ENCODE assay signal across 17 cellular contexts in the genomic region with DNA sequence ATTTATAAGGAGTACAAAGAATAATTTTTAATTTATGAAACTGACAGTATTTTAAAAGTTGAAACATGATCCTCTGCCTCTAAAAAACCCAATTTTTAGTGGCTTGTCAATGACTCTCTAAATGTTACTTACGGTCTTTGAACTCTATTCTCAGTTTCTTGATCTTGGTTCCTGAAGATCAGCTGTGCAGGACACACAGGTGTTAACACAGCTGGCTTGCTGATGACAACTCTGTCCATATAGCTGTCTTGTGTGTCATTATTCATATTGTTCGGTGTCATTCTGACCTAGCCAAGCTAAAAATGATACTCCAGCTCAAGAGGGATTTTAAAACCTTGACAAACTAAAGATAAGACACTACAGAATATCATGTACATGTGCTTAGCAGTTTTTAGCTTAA.
A peak's percentile ranks its signal among the peaks of the same experiment; 100 is the strongest.
DNase-seq lines count a peak whose midpoint lies in the region; ATAC-seq, FAIRE-seq and TF ChIP-seq lines count a peak whose summit lies in the region.
"Had no signal": no experiment of that assay in that cellular context is flagged by ENCODE, and none has a peak within 500 bp of the region (broad histone marks: within the 10 kb centered on the region; RNA-seq: fewer than 3 reads in every experiment).

No MANE protein-coding gene starts in this region.

- no TSS peak for BruUV-seq in GM12878 (replicated peaks; lab: Mats Ljungman, UMichigan)

- H2AFZ ChIP-seq in GM12878 (ENCODE audit: control insufficient read depth, low read depth, low read length), result no peak overlapping the region

- no peak for TF ChIP-seq POLR2A in GM12878 (IDR thresholded peaks at IDR 0.05; ENCODE audit: low read depth, low read length)

- RAD21 ChIA-PET in GM12878 (lab: Charles Lee; ENCODE audit: unreplicated experiment), result interaction anchor here (1.2 kb wide), 1 partner anchor 260 kb away, joined by 3 read pairs; no protein-coding TSS in a partner anchor

- no peak for TF ChIP-seq RAD21 in GM12878 (IDR thresholded peaks at IDR 0.05; ENCODE audit: insufficient read depth, low read depth, low read length)

- no peak for TF ChIP-seq EP300 in GM12878 (IDR thresholded peaks at IDR 0.05; ENCODE audit: borderline replicate concordance in 1 of 2, control insufficient read depth in 1 of 2, low read depth in 2 of 2, low read length in 2 of 2)

- DNase-seq in GM12878 (ENCODE audit: low read depth, low spot score) (no peak), DMS79 (lab: John Stamatoyannopoulos, UW) (no peak), Ammon's horn (ENCODE audit: low spot score) (no peak), DMS114 treated with DMSO at 0.1 percent for 48 hours (lab: John Stamatoyannopoulos, UW; ENCODE audit: unreplicated experiment) (no peak)
- DNase-seq: NCI-H1417 treated with DMSO at 0.1 percent for 48 hours, NCI-H1930, Peyer's patch, SK-N-SH, T-cell, T-helper 9 cell had no signal

- in situ Hi-C loops in GM12878 (cut with MboI), result no loop called here

- H4K20me1 ChIP-seq in GM12878 (ENCODE audit: control insufficient read depth, insufficient read depth), result no peaks in the 10 kb centered on the region

- H3K27me3 ChIP-seq in GM12878 (replicated peaks in 1 of 2; ENCODE audit: control insufficient read depth in 2 of 2, insufficient read depth in 2 of 2, low read length in 1 of 2), result no peaks in the 10 kb centered on the region
- H3K27me3 ChIP-seq: Peyer's patch had no signal

- intact Hi-C loops in GM12878 (cut with micrococcal nuclease; ENCODE audit: unreplicated experiment), result no loop called here

- no peaks in the 10 kb centered on the region for H3K9me3 ChIP-seq in GM12878 (replicated peaks; ENCODE audit: control insufficient read depth, insufficient read depth, low read length)
- H3K9me3 ChIP-seq: Peyer's patch, SK-N-SH had no signal

- H3K4me2 ChIP-seq in GM12878 (ENCODE audit: control insufficient read depth, insufficient read depth), result no peak overlapping the region
- H3K4me2 ChIP-seq: SK-N-SH had no signal

- CTCF ChIA-PET in GM12878 (lab: Yijun Ruan, JAX), result interaction anchor here (0.9 to 1.0 kb wide), 2 partner anchors 60 to 266 kb away, joined by 3 to 4 read pairs; no protein-coding TSS in a partner anchor

- WGBS in GM12878 (ENCODE audit: insufficient coverage, insufficient replicate concordance, low lambda C conversion rate, missing lambda C conversion rate), result 31% methylated on average over 2 of the region's 2 CpGs

- no peaks in the 10 kb centered on the region for H3K4me1 ChIP-seq in GM12878 (ENCODE audit: control insufficient read depth, insufficient read depth, low read length)
- H3K4me1 ChIP-seq: Peyer's patch had no signal

- SMC1A ChIA-PET in GM12878 (lab: Charles Lee; ENCODE audit: uncharacterized antibody, unreplicated experiment), result no interaction called here

- no peak for TF ChIP-seq CTCF in GM12878 (IDR thresholded peaks at IDR 0.05 in 2 of 3, conservative IDR thresholded peaks at IDR 0.05 in 1 of 3; ENCODE audit: control insufficient read depth in 2 of 3, extremely low read depth in 1 of 3, insufficient read depth in 1 of 3, low read depth in 3 of 3, low read length in 3 of 3)

- no peak for FAIRE-seq in GM12878 (lab: Jason Lieb, UNC)
- FAIRE-seq: H1, HTR-8/SVneo had no signal

- H3K9ac ChIP-seq in GM12878 (ENCODE audit: control insufficient read depth, insufficient read depth, low read length), result no peak overlapping the region
- H3K9ac ChIP-seq: SK-N-SH had no signal

- no peak overlapping the region for H3K27ac ChIP-seq in GM12878 (ENCODE audit: control insufficient read depth, insufficient read depth)
- H3K27ac ChIP-seq: HL-60, Peyer's patch had no signal

- POLR2A ChIA-PET in GM12878 (lab: Charles Lee), result no interaction called here

- no peaks in the 10 kb centered on the region for H3K79me2 ChIP-seq in GM12878 (ENCODE audit: control insufficient read depth, insufficient read depth, low read length)

- no peaks in the 10 kb centered on the region for H3K36me3 ChIP-seq in GM12878 (ENCODE audit: control insufficient read depth in 2 of 2, insufficient read depth in 2 of 2, low read length in 1 of 2)
- H3K36me3 ChIP-seq: Peyer's patch had no signal

- ATAC-seq in GM19395 (IDR thresholded peaks at IDR 0.05; ENCODE audit: unreplicated experiment) (peak; percentile 71), HG02852 (IDR thresholded peaks at IDR 0.05; ENCODE audit: unreplicated experiment) (peak; percentile 91), HG03565 (IDR thresholded peaks at IDR 0.05; ENCODE audit: unreplicated experiment) (peak; percentile 36), GM12878 (peak; percentile 37; the same call in 2 of the 3 replicates)
- ATAC-seq: Right ventricle myocardium inferior, T-cell had no signal

- H3K4me3 ChIP-seq in GM12878, result no peak overlapping the region
- H3K4me3 ChIP-seq: Peyer's patch had no signal

TF ChIP-seq in GM12878, 131 proteins besides CTCF, POLR2A, EP300 and RAD21:
- TF ChIP-seq, protein P1, sequence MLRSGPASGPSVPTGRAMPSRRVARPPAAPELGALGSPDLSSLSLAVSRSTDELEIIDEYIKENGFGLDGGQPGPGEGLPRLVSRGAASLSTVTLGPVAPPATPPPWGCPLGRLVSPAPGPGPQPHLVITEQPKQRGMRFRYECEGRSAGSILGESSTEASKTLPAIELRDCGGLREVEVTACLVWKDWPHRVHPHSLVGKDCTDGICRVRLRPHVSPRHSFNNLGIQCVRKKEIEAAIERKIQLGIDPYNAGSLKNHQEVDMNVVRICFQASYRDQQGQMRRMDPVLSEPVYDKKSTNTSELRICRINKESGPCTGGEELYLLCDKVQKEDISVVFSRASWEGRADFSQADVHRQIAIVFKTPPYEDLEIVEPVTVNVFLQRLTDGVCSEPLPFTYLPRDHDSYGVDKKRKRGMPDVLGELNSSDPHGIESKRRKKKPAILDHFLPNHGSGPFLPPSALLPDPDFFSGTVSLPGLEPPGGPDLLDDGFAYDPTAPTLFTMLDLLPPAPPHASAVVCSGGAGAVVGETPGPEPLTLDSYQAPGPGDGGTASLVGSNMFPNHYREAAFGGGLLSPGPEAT (IDR thresholded peaks at IDR 0.05; ENCODE audit: low read depth), result no peak
- TF ChIP-seq ZNF207 (IDR thresholded peaks at IDR 0.05; ENCODE audit: borderline replicate concordance), result no peak

Comparison
In these comparisons a context has a peak if more than half of its experiments do, and no peak if none do; other contexts are left out.
1. ATAC-seq: peak in every context shown above with its lines; median percentile 91 in HG02852; 71 in GM19395; 37 in GM12878; 36 in HG03565.